ENCODE assay signal across 8 cellular contexts in genomic region chr5:52786937-52787599, GRCh38. TPM values are rescaled to one million over a fixed set of nuclear protein-coding genes. Genes with fewer than 3 reads are reported as not detected.
DNase-seq lines count a peak whose midpoint lies in the region; ATAC-seq, FAIRE-seq and TF ChIP-seq lines count a peak whose summit lies in the region.

No MANE protein-coding gene starts in this region.

- 7% methylated on average over 11 of the region's 11 CpGs for WGBS in A549 (ENCODE audit: missing lambda C conversion rate)
- WGBS in iPS DF 6.9 (ENCODE audit: insufficient coverage, insufficient read length) = no CpG with 5 or more reads among the region's 11 CpGs
- WGBS in small intestine, 3 donors = 1 to 5% (median 2%) methylated on average over 11 of the region's 11 CpGs

- POLR2A ChIA-PET in A549 (lab: Yijun Ruan, JAX) = interaction anchor here (0.6 to 1.5 kb wide), 3 partner anchors 12 to 128 kb away, joined by 3 to 9 read pairs (median 4); no protein-coding TSS in a partner anchor

- H3K27ac ChIP-seq in A549 = peak overlapping the region in 1 of 2 experiments; percentile 73; a peak in 3 of 6 replicates
- no peak overlapping the region for H3K27ac ChIP-seq in iPS DF 6.9 (ENCODE audit: low read length)
- peak overlapping the region; percentile 71 to 95 for H3K27ac ChIP-seq in small intestine (ENCODE audit: low read depth in 1 of 2, low read length in 1 of 2)

- DNase-seq in A549 (ENCODE audit: low read depth in 1 of 2, low spot score in 1 of 2) (peak in 1 of 2 experiments; percentile 37), LoVo (ENCODE audit: low spot score) (peak; percentile 41), iPS DF 6.9 (ENCODE audit: low read depth, low spot score) (no peak), small intestine (peak; percentile 84), NCI-H446 treated with DMSO at 0.1 percent for 48 hours (lab: John Stamatoyannopoulos, UW) (no peak), NAMALWA (ENCODE audit: low spot score) (no peak)

- CTCF ChIA-PET in A549 (lab: Yijun Ruan, JAX) = interaction anchor here (0.7 to 1.8 kb wide), 9 partner anchors 8 to 311 kb away, joined by 3 to 5 read pairs (median 4); no protein-coding TSS in a partner anchor

- ATAC-seq in A549 = peak; percentile 30 to 39; a peak in 3 of 6 replicates
- ATAC-seq in GM18511 (IDR thresholded peaks at IDR 0.05; ENCODE audit: unreplicated experiment) = peak; percentile 38

- H3K4me2 ChIP-seq in A549 = peak overlapping the region; percentile 87

- H3K4me3 Mint-ChIP-seq in activated naive CD4-positive, alpha-beta T cell treated with anti-CD3 and anti-CD28 coated beads, Interleukin-2, amount 50 U/mL, for 24 hours = peak overlapping the region; percentile 94

- peaks cover 37% of the 10 kb centered on the region for H3K4me1 ChIP-seq in A549
- no peaks in the 10 kb centered on the region for H3K4me1 ChIP-seq in iPS DF 6.9 (ENCODE audit: control insufficient read depth, insufficient read depth, low read length)
- H3K4me1 ChIP-seq in small intestine (ENCODE audit: control insufficient read depth in 2 of 2, insufficient read depth in 1 of 2, low read depth in 1 of 2, low read length in 1 of 2) = peaks cover 0 to 8% of the 10 kb centered on the region in 2 donors

- no peaks in the 10 kb centered on the region for H3K27me3 Mint-ChIP-seq in activated naive CD4-positive, alpha-beta T cell treated with anti-CD3 and anti-CD28 coated beads, Interleukin-2, amount 50 U/mL, for 24 hours

- H3K9me3 ChIP-seq in A549 (no peaks in the 10 kb centered on the region), iPS DF 6.9 (ENCODE audit: control insufficient read depth, insufficient read depth, low read length) (no peaks in the 10 kb centered on the region), small intestine (ENCODE audit: control insufficient read depth, low read depth) (no peaks in the 10 kb centered on the region)

- TF ChIP-seq RAD21 in A549 (conservative IDR thresholded peaks at IDR 0.05 in 1 of 2, IDR thresholded peaks at IDR 0.05 in 1 of 2) = peak; percentile 65 to 71

- no peak for TF ChIP-seq POLR2A in A549 (IDR thresholded peaks at IDR 0.05; ENCODE audit: low read length)

- H3K36me3 ChIP-seq in iPS DF 6.9 (ENCODE audit: control insufficient read depth, insufficient read depth, low read length) (no peaks in the 10 kb centered on the region), small intestine (ENCODE audit: control insufficient read depth in 2 of 2, insufficient read depth in 2 of 2, low read length in 2 of 2) (no peaks in the 10 kb centered on the region)

- peaks cover 45% of the 10 kb centered on the region for H3K4me1 Mint-ChIP-seq in activated naive CD4-positive, alpha-beta T cell treated with anti-CD3 and anti-CD28 coated beads, Interleukin-2, amount 50 U/mL, for 24 hours

- peak; percentile 50 for TF ChIP-seq CTCF in A549 (IDR thresholded peaks at IDR 0.05)

- H3K27ac Mint-ChIP-seq in activated naive CD4-positive, alpha-beta T cell treated with anti-CD3 and anti-CD28 coated beads, Interleukin-2, amount 50 U/mL, for 24 hours = peak overlapping the region; percentile 95

- H3K4me3 ChIP-seq in A549 (peak overlapping the region; percentile 53), iPS DF 6.9 (ENCODE audit: low read length) (peak overlapping the region; percentile 70; the same call in 1 of the 2 replicates), small intestine (ENCODE audit: low read depth in 1 of 2, low read length in 2 of 2) (peak overlapping the region; percentile 31 to 94)

- no peak for TF ChIP-seq EP300 in A549 (IDR thresholded peaks at IDR 0.05)

- FAIRE-seq in A549 (lab: Jason Lieb, UNC) (no peak), small intestine (lab: Jason Lieb, UNC) (no peak)

- H3K27me3 ChIP-seq in iPS DF 6.9 (ENCODE audit: control insufficient read depth, insufficient read depth, low read length) = no peaks in the 10 kb centered on the region
- H3K27me3 ChIP-seq in small intestine (ENCODE audit: control insufficient read depth in 2 of 2, insufficient read depth in 2 of 2, low read length in 2 of 2) = no peaks in the 10 kb centered on the region

- H3K9me3 Mint-ChIP-seq in activated naive CD4-positive, alpha-beta T cell treated with anti-CD3 and anti-CD28 coated beads, Interleukin-2, amount 50 U/mL, for 24 hours = no peaks in the 10 kb centered on the region

- peaks cover 3% of the 10 kb centered on the region for H3K36me3 Mint-ChIP-seq in activated naive CD4-positive, alpha-beta T cell treated with anti-CD3 and anti-CD28 coated beads, Interleukin-2, amount 50 U/mL, for 24 hours

TF ChIP-seq in A549, 52 proteins besides CTCF, POLR2A, EP300 and RAD21:
- TF ChIP-seq NR3C1 (IDR thresholded peaks at IDR 0.05) (no peak), SMC3 (IDR thresholded peaks at IDR 0.05) (peak; percentile 35; the same call in 2 of the 3 replicates), POLR2AphosphoS2 (conservative IDR thresholded peaks at IDR 0.05; ENCODE audit: low read length) (no peak), HOXB13 (CRISPR knock-in tag; IDR thresholded peaks at IDR 0.05; ENCODE audit: low read depth) (no peak), RNF2 (IDR thresholded peaks at IDR 0.05; ENCODE audit: borderline replicate concordance, low read depth) (peak; percentile 60; the same call in 1 of the 2 replicates), PBX3 (IDR thresholded peaks at IDR 0.05) (no peak), CBX8 (IDR thresholded peaks at IDR 0.05) (0 out of 2 replicates have a peak, but pooled peaks have one; percentile 59)
- TF ChIP-seq, protein P1, sequence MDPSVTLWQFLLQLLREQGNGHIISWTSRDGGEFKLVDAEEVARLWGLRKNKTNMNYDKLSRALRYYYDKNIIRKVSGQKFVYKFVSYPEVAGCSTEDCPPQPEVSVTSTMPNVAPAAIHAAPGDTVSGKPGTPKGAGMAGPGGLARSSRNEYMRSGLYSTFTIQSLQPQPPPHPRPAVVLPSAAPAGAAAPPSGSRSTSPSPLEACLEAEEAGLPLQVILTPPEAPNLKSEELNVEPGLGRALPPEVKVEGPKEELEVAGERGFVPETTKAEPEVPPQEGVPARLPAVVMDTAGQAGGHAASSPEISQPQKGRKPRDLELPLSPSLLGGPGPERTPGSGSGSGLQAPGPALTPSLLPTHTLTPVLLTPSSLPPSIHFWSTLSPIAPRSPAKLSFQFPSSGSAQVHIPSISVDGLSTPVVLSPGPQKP (IDR thresholded peaks at IDR 0.05; ENCODE audit: low read depth, low read length) = no peak
- TF ChIP-seq, protein P2, sequence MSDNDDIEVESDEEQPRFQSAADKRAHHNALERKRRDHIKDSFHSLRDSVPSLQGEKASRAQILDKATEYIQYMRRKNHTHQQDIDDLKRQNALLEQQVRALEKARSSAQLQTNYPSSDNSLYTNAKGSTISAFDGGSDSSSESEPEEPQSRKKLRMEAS (IDR thresholded peaks at IDR 0.05) = no peak

RNA-seq across cellular contexts. Expression of gene ITGA1, which starts 0.6 kb away (rescaled TPM):
- polyA plus RNA-seq in A549 (2011; rRNA removed) (5.3 and 5.5 TPM in 2 replicates), A549 (2017; fragmentation: RNase III; extraction: RNeasy Plus Mini Kit Qiagen cat#74134 plus additional on column Dnase treatment) (0.89 to 2.0 TPM (median 1.5 TPM) in 3 replicates), small intestine (1 to 10 TPM; 1.6 to 7.5 (median 2.4) TPM)
- polyA plus RNA-seq in A549 (2012; cell fraction: cytosol; rRNA removed) = 0.16 and 0.21 TPM in 2 replicates
- 0.25 and 0.37 TPM in 2 replicates for polyA plus RNA-seq in A549 (2012; cell fraction: nucleus; rRNA removed)
- polyA minus RNA-seq in A549 (2011; rRNA and poly(A)+ RNA removed) = 4.0 and 7.9 TPM in 2 replicates

RNA-seq across cellular contexts. Expression of gene PELO, which starts 0.6 kb away (rescaled TPM):
- 18.9 and 20.1 TPM in 2 replicates for polyA plus RNA-seq in A549 (2011; rRNA removed)
- polyA plus RNA-seq in A549 (2012; cell fraction: cytosol; rRNA removed) = 13.8 and 16.2 TPM in 2 replicates
- 14.6 and 15.8 TPM in 2 replicates for polyA plus RNA-seq in A549 (2012; cell fraction: nucleus; rRNA removed)
- 15.6 to 16.0 TPM (median 15.6 TPM) in 3 replicates for polyA plus RNA-seq in A549 (2017; fragmentation: RNase III; extraction: RNeasy Plus Mini Kit Qiagen cat#74134 plus additional on column Dnase treatment)
- polyA minus RNA-seq in A549 (2011; rRNA and poly(A)+ RNA removed) = 27.0 and 27.4 TPM in 2 replicates
- polyA plus RNA-seq in small intestine = 1 to 10 TPM; 4.0 to 9.7 (median 9.0) TPM

Comparison
In these comparisons a context has a peak if more than half of its experiments do, and no peak if none do; other contexts are left out.
1. DNase-seq: peak in LoVo (single experiment) and small intestine (single experiment); none in iPS DF 6.9 (single experiment), NCI-H446 treated with DMSO at 0.1 percent for 48 hours (single experiment) and NAMALWA (single experiment).
2. Peak in every context shown above with its lines, with median percentiles within 50 percentile points of each other: H3K4me3 ChIP-seq.